ENCODE assay signal across 8 cellular contexts in the genomic region with DNA sequence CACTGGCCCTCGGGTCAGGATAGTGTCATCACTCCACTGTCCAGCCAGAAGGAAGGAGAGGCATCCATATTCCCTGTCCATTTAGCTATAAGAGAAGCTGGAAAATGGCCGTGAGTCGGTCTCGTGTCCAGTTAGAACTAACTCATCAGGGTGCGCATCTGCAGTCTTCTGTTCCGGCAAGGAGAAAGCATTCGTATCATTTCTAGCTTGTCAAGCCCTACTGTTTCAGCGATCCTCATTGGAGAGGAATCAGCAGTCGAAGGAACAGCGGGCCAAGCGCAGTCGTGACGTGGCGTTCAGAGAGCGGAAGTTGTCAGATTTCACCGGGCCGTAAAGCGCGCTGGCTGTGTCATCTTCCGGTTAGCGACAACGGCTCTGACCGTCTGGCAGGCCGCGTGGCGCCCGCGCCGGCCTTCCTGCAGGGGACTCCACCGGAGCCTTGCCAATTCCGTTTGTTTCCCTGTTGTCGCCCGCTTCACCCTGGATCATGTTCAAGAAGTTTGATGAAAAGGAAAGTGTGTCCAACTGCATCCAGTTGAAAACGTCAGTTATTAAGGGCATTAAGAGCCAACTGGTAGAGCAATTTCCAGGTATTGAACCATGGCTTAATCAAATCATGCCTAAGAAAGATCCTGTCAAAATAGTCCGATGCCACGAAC. TPM values are rescaled to one million over a fixed set of nuclear protein-coding genes. Genes with fewer than 3 reads are reported as not detected.
DNase-seq lines count a peak whose midpoint lies in the region; ATAC-seq and TF ChIP-seq lines count a peak whose summit lies in the region.

No MANE protein-coding gene starts in this region.

- ATAC-seq in GM19467 (IDR thresholded peaks at IDR 0.05; ENCODE audit: unreplicated experiment) = peak; percentile 75
- peak; percentile 74 for ATAC-seq in activated T-helper 17 cell treated with anti-CD3 and anti-CD28 coated beads, Interleukin-2, amount 50 U/mL, for 72 hours (replicated peaks)
- ATAC-seq in natural killer cell treated with Interleukin-12 subunit alpha and Interleukin-12 subunit beta and Interleukin-15 and Interleukin-18, amount 100 ng/mL, for 72 hours = peak; percentile 90 to 93

- peaks cover 6% of the 10 kb centered on the region for H3K4me1 Mint-ChIP-seq in activated T-helper 17 cell treated with anti-CD3 and anti-CD28 coated beads, Interleukin-2, amount 50 U/mL, for 72 hours
- peaks cover 19 to 36% of the 10 kb centered on the region in 2 donors for H3K4me1 Mint-ChIP-seq in natural killer cell treated with Interleukin-12 subunit alpha and Interleukin-12 subunit beta and Interleukin-15 and Interleukin-18, amount 100 ng/mL, for 72 hours (ENCODE audit: low read depth in 2 of 2)

- DNase-seq in COLO829 (ENCODE audit: low spot score) (peak; percentile 83), HUDEP-2 (lab: John Stamatoyannopoulos, UW; ENCODE audit: unreplicated experiment in 76 of 76) (peak in 72 of 76 experiments; percentile 9 to 89 (median 65)), RPMI7951 (ENCODE audit: low read depth) (peak; percentile 85), fibroblast of the aortic adventitia (ENCODE audit: low read depth) (peak; percentile 91)
- DNase-seq in natural killer cell treated with Interleukin-12 subunit alpha and Interleukin-12 subunit beta and Interleukin-15 and Interleukin-18, amount 100 ng/mL, for 72 hours (ENCODE audit: low spot score) = peak; percentile 83
- DNase-seq in stimulated activated naive CD4-positive, alpha-beta T cell treated with Interleukin-2 at 50 U/mL for 16 hours (lab: John Stamatoyannopoulos, UW) = peak; percentile 75

- H3K27ac Mint-ChIP-seq in activated T-helper 17 cell treated with anti-CD3 and anti-CD28 coated beads, Interleukin-2, amount 50 U/mL, for 72 hours = peak overlapping the region; percentile 91
- peak overlapping the region; percentile 90 to 95 for H3K27ac Mint-ChIP-seq in natural killer cell treated with Interleukin-12 subunit alpha and Interleukin-12 subunit beta and Interleukin-15 and Interleukin-18, amount 100 ng/mL, for 72 hours

- H3K27me3 Mint-ChIP-seq in activated T-helper 17 cell treated with anti-CD3 and anti-CD28 coated beads, Interleukin-2, amount 50 U/mL, for 72 hours = no peaks in the 10 kb centered on the region
- H3K27me3 Mint-ChIP-seq in natural killer cell treated with Interleukin-12 subunit alpha and Interleukin-12 subunit beta and Interleukin-15 and Interleukin-18, amount 100 ng/mL, for 72 hours = no peaks in the 10 kb centered on the region

- H3K36me3 Mint-ChIP-seq in activated T-helper 17 cell treated with anti-CD3 and anti-CD28 coated beads, Interleukin-2, amount 50 U/mL, for 72 hours (ENCODE audit: low read depth) = peaks cover 94% of the 10 kb centered on the region
- peaks cover 16% of the 10 kb centered on the region for H3K36me3 Mint-ChIP-seq in natural killer cell treated with Interleukin-12 subunit alpha and Interleukin-12 subunit beta and Interleukin-15 and Interleukin-18, amount 100 ng/mL, for 72 hours

- H3K4me3 ChIP-seq in fibroblast of the aortic adventitia (ENCODE audit: low read depth, low read length) = peak overlapping the region; percentile 55

- no peaks in the 10 kb centered on the region for H3K9me3 Mint-ChIP-seq in activated T-helper 17 cell treated with anti-CD3 and anti-CD28 coated beads, Interleukin-2, amount 50 U/mL, for 72 hours
- H3K9me3 Mint-ChIP-seq in natural killer cell treated with Interleukin-12 subunit alpha and Interleukin-12 subunit beta and Interleukin-15 and Interleukin-18, amount 100 ng/mL, for 72 hours = no peaks in the 10 kb centered on the region

- peak overlapping the region; percentile 87 for H3K4me3 Mint-ChIP-seq in activated T-helper 17 cell treated with anti-CD3 and anti-CD28 coated beads, Interleukin-2, amount 50 U/mL, for 72 hours
- H3K4me3 Mint-ChIP-seq in natural killer cell treated with Interleukin-12 subunit alpha and Interleukin-12 subunit beta and Interleukin-15 and Interleukin-18, amount 100 ng/mL, for 72 hours = peak overlapping the region; percentile 90

- peak; percentile 17 for TF ChIP-seq CTCF in fibroblast of the aortic adventitia (IDR thresholded peaks at IDR 0.05; ENCODE audit: insufficient read depth, low read length)

RNA-seq across cellular contexts. Expression of a gene that starts 32.9 kb away (rescaled TPM):
- 176 and 179 TPM in 2 replicates for total RNA-seq in RPMI7951 (2014; rRNA removed; shearing (Covaris generic))
- 100 to 1,000 TPM; 129 to 164 TPM for total RNA-seq in activated T-helper 17 cell treated with anti-CD3 and anti-CD28 coated beads, Interleukin-2, amount 50 U/mL, for 72 hours
- 47.6 and 131 TPM in 2 replicates for total RNA-seq in fibroblast of the aortic adventitia (ENCODE audit: low replicate concordance)
- total RNA-seq in natural killer cell treated with Interleukin-12 subunit alpha and Interleukin-12 subunit beta and Interleukin-15 and Interleukin-18, amount 100 ng/mL, for 72 hours = 100 to 1,000 TPM; 233 to 257 TPM

RNA-seq across cellular contexts. Expression of a gene that starts 57.9 kb away (rescaled TPM):
- total RNA-seq in RPMI7951 (2014; rRNA removed; shearing (Covaris generic)) = 315 and 437 TPM in 2 replicates
- 1 to 10 TPM; 2.9 to 5.3 TPM for total RNA-seq in activated T-helper 17 cell treated with anti-CD3 and anti-CD28 coated beads, Interleukin-2, amount 50 U/mL, for 72 hours
- total RNA-seq in fibroblast of the aortic adventitia (ENCODE audit: low replicate concordance) = 62.3 and 98.9 TPM in 2 replicates
- 1 to 10 TPM in 1 of 2 donors, under 1 TPM in 1; 0.52 to 1.4 TPM for total RNA-seq in natural killer cell treated with Interleukin-12 subunit alpha and Interleukin-12 subunit beta and Interleukin-15 and Interleukin-18, amount 100 ng/mL, for 72 hours

Comparison
In these comparisons a context has a peak if more than half of its experiments do, and no peak if none do; other contexts are left out.
1. Peak in every context shown above with its lines: DNase-seq, ATAC-seq and H3K4me3 ChIP-seq.
2. RNA of a gene that starts 57.9 kb away (total RNA-seq): 315 to 437 TPM in RPMI7951 and 62.3 to 98.9 TPM in fibroblast of the aortic adventitia; 2.9 to 5.3 TPM in activated T-helper 17 cell treated with anti-CD3 and anti-CD28 coated beads, Interleukin-2, amount 50 U/mL, for 72 hours and 0.52 to 1.4 TPM in natural killer cell treated with Interleukin-12 subunit alpha and Interleukin-12 subunit beta and Interleukin-15 and Interleukin-18, amount 100 ng/mL, for 72 hours; every median in the first group is over 10 times any median in the second.